Comparison of ENCODE assay signal across 2 cellular contexts in genomic region chr2:39913648-39914456, GRCh38.
TF ChIP-seq lines count a peak whose summit lies in the region.

No MANE protein-coding gene starts in this region.

TF ChIP-seq in IMR-90, 13 proteins besides CTCF, POLR2A, EP300 and RAD21 (continued from another document):
- peak; percentile 97 for TF ChIP-seq SMC3 (IDR thresholded peaks at IDR 0.05; ENCODE audit: low read depth, low read length)
- TF ChIP-seq, protein P1, sequence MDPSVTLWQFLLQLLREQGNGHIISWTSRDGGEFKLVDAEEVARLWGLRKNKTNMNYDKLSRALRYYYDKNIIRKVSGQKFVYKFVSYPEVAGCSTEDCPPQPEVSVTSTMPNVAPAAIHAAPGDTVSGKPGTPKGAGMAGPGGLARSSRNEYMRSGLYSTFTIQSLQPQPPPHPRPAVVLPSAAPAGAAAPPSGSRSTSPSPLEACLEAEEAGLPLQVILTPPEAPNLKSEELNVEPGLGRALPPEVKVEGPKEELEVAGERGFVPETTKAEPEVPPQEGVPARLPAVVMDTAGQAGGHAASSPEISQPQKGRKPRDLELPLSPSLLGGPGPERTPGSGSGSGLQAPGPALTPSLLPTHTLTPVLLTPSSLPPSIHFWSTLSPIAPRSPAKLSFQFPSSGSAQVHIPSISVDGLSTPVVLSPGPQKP (IDR thresholded peaks at IDR 0.05; ENCODE audit: borderline replicate concordance, low read depth, low read length): no peak
- no peak for TF ChIP-seq MAZ (IDR thresholded peaks at IDR 0.05; ENCODE audit: borderline replicate concordance, low read depth, low read length)
- TF ChIP-seq CEBPB (IDR thresholded peaks at IDR 0.05; ENCODE audit: low read depth, low read length): peak; percentile 86
- no peak; the same call in 1 of the 2 replicates for TF ChIP-seq CHD1 (IDR thresholded peaks at IDR 0.05; ENCODE audit: low read depth, low read length)
- TF ChIP-seq BHLHE40 (IDR thresholded peaks at IDR 0.05; ENCODE audit: low read depth, low read length): no peak
- TF ChIP-seq MXI1 (IDR thresholded peaks at IDR 0.05; ENCODE audit: borderline replicate concordance, low read depth, low read length): no peak

TF ChIP-seq in HepG2, 621 proteins besides CTCF, POLR2A, EP300 and RAD21 (continued from another document):
- TF ChIP-seq POGK (CRISPR knock-in tag; conservative IDR thresholded peaks at IDR 0.05): no peak
- TF ChIP-seq SP140L (CRISPR knock-in tag; IDR thresholded peaks at IDR 0.05; ENCODE audit: borderline replicate concordance): 0 out of 2 replicates have a peak, but pooled peaks have one; percentile 55
- TF ChIP-seq SMC3 (IDR thresholded peaks at IDR 0.05; ENCODE audit: low read length): peak; percentile 81
- TF ChIP-seq ZNF143 (CRISPR knock-in tag; IDR thresholded peaks at IDR 0.05): no peak
- TF ChIP-seq STAG1 (CRISPR knock-in tag; IDR thresholded peaks at IDR 0.05): peak; percentile 94
